ENCODE assay signal across 8 cellular contexts in genomic region chr6:83067448-83068413, GRCh38. TPM values are rescaled to one million over a fixed set of nuclear protein-coding genes. Genes with fewer than 3 reads are reported as not detected.
DNase-seq lines count a peak whose midpoint lies in the region; ATAC-seq and TF ChIP-seq lines count a peak whose summit lies in the region.

A gene with protein sequence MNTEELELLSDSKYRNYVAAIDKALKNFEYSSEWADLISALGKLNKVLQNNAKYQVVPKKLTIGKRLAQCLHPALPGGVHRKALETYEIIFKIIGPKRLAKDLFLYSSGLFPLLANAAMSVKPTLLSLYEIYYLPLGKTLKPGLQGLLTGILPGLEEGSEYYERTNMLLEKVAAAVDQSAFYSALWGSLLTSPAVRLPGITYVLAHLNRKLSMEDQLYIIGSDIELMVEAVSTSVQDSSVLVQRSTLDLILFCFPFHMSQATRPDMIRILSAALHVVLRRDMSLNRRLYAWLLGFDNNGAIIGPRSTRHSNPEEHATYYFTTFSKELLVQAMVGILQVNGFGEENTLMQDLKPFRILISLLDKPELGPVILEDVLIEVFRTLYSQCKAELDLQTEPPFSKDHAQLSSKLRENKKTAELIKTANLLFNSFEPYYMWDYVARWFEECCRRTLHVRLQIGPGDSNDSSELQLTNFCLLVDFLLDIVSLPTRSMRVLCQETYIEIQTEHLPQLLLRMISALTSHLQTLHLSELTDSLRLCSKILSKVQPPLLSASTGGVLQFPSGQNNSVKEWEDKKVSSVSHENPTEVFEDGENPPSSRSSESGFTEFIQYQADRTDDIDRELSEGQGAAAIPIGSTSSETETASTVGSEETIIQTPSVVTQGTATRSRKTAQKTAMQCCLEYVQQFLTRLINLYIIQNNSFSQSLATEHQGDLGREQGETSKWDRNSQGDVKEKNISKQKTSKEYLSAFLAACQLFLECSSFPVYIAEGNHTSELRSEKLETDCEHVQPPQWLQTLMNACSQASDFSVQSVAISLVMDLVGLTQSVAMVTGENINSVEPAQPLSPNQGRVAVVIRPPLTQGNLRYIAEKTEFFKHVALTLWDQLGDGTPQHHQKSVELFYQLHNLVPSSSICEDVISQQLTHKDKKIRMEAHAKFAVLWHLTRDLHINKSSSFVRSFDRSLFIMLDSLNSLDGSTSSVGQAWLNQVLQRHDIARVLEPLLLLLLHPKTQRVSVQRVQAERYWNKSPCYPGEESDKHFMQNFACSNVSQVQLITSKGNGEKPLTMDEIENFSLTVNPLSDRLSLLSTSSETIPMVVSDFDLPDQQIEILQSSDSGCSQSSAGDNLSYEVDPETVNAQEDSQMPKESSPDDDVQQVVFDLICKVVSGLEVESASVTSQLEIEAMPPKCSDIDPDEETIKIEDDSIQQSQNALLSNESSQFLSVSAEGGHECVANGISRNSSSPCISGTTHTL (N-terminal part only) (plus strand): TSS chr6:83067671. CDS start chr6:83096978, 29,307 bp downstream.

- H3K36me3 ChIP-seq in lung (ENCODE audit: control insufficient read depth in 2 of 2, insufficient read depth in 2 of 2, low read length in 2 of 2) = no peaks in the 10 kb centered on the region

- ATAC-seq in GM19468 (IDR thresholded peaks at IDR 0.05; ENCODE audit: extremely low read depth, unreplicated experiment) (peak; percentile 62), lung (ENCODE audit: insufficient read depth, low FRiP score) (peak; percentile 95)

- peak within 1 kb of the TSS; percentile 91 for H3K4me3 ChIP-seq in lung

- no peaks in the 10 kb centered on the region for H3K27me3 ChIP-seq in lung (ENCODE audit: control insufficient read depth, insufficient read depth)

- peaks cover 2% of the 10 kb centered on the region in 2 donors for H3K4me1 ChIP-seq in lung (ENCODE audit: control insufficient read depth in 2 of 2, insufficient read depth in 2 of 2, low read length in 2 of 2)

- peak; percentile 91 for TF ChIP-seq CTCF in lung (IDR thresholded peaks at IDR 0.05; ENCODE audit: control extremely low read depth, extremely low read depth)

- WGBS in lung, 2 donors = 0% methylated on average over 72 to 77 of the region's 77 CpGs

- peak within 1 kb of the TSS; percentile 82 to 90 for H3K27ac ChIP-seq in lung (ENCODE audit: low read depth in 1 of 2, low read length in 1 of 2)

- DNase-seq in COLO829 (ENCODE audit: low spot score) (peak; percentile 74), HS-5 (ENCODE audit: low read depth) (peak; percentile 72), NK-92 (lab: John Stamatoyannopoulos, UW; ENCODE audit: unreplicated experiment) (peak; percentile 68), lung (ENCODE audit: low spot score) (peak; percentile 96)
- peak; percentile 90 to 95 for DNase-seq in activated CD8-positive, alpha-beta memory T cell treated with anti-CD3 and anti-CD28 coated beads for 1 hour (ENCODE audit: extremely low read depth in 1 of 2, low read depth in 1 of 2)
- peak; percentile 96 for DNase-seq in effector CD4-positive, alpha-beta T cell
- DNase-seq in stimulated activated CD4-positive, alpha-beta T cell treated with anti-CD3 and anti-CD28 coated beads, TNF-alpha, amount 100 ng/mL, for 4 hours (ENCODE audit: low read depth in 3 of 3) = peak; percentile 94 to 96 (median 96)

- H3K9me3 ChIP-seq in lung (ENCODE audit: control insufficient read depth in 2 of 2, insufficient read depth in 1 of 2, low read length in 1 of 2) = no peaks in the 10 kb centered on the region

RNA-seq across cellular contexts. Expression of the gene that starts here (rescaled TPM):
- total RNA-seq in lung = 10 to 100 TPM; 20.4 to 64.7 TPM
- polyA plus RNA-seq in lung = 1 to 10 TPM; 5.0 to 5.8 TPM

Comparison
In these comparisons a context has a peak if more than half of its experiments do, and no peak if none do; other contexts are left out.
1. Peak in every context shown above with its lines: DNase-seq, ATAC-seq, H3K4me3 ChIP-seq and H3K27ac ChIP-seq.